In the genomic region with DNA sequence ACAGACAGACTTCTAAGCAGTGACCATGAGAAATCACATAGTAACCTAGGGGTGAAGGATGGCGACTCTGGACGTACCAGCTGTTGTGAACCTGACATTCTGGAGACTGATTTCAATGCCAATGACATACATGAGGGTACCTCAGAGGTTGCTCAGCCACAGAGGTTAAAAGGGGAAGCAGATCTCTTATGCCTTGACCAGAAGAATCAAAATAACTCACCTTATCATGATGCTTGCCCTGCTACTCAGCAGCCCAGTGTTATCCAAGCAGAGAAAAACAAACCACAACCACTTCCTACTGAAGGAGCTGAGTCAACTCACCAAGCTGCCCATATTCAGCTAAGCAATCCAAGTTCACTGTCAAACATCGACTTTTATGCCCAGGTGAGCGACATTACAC, we compare ENCODE assay signal across 9 cellular contexts. TPM values are rescaled to one million over a fixed set of nuclear protein-coding genes. Genes with fewer than 3 reads are reported as not detected.
DNase-seq lines count a peak whose midpoint lies in the region; ATAC-seq lines count a peak whose summit lies in the region.
"Had no signal": no experiment of that assay in that cellular context is flagged by ENCODE, and none has a peak within 500 bp of the region (broad histone marks: within the 10 kb centered on the region; RNA-seq: fewer than 3 reads in every experiment).

No MANE protein-coding gene starts in this region.

- ATAC-seq in HG02981 (IDR thresholded peaks at IDR 0.05; ENCODE audit: unreplicated experiment) (peak; percentile 96), left ventricle myocardium superior (no peak)

- DNase-seq in activated CD4-positive, alpha-beta T cell treated with anti-CD3 and anti-CD28 coated beads for 48 hours = peak; percentile 3
- no peak for DNase-seq in activated CD4-positive, alpha-beta T cell treated with anti-CD3 and anti-CD28 coated beads, Interleukin-2, amount 50 U/mL, for 1 hour
- DNase-seq in SKM-1 treated with dmso at 0.1 percent for 144 hours (lab: John Stamatoyannopoulos, UW; ENCODE audit: unreplicated experiment) = peak; percentile 58
- DNase-seq in non-pigmented ciliary epithelial cell (ENCODE audit: low read depth) = peak; percentile 49
- no peak for DNase-seq in HuH-7.5 (ENCODE audit: low spot score)
- no peak for DNase-seq in left ventricle myocardium superior
- no peak for DNase-seq in NCI-H1105 (lab: John Stamatoyannopoulos, UW)

- intact Hi-C loops in left ventricle myocardium superior (cut with micrococcal nuclease) = no loop called here

RNA-seq across cellular contexts. Expression of gene CCDC152, which starts 38.0 kb away (rescaled TPM):
- 0.77 TPM for total RNA-seq in left ventricle myocardium superior
- total RNA-seq: NCI-H460 had no signal

Comparison
In these comparisons a context has a peak if more than half of its experiments do, and no peak if none do; other contexts are left out.
1. DNase-seq: peak in activated CD4-positive, alpha-beta T cell treated with anti-CD3 and anti-CD28 coated beads for 48 hours (single experiment), SKM-1 treated with dmso at 0.1 percent for 144 hours (single experiment) and non-pigmented ciliary epithelial cell (single experiment); none in activated CD4-positive, alpha-beta T cell treated with anti-CD3 and anti-CD28 coated beads, Interleukin-2, amount 50 U/mL, for 1 hour (single experiment), HuH-7.5 (single experiment), left ventricle myocardium superior (single experiment) and NCI-H1105 (single experiment).